ENCODE assay signal across 1 cellular context in the genomic region with DNA sequence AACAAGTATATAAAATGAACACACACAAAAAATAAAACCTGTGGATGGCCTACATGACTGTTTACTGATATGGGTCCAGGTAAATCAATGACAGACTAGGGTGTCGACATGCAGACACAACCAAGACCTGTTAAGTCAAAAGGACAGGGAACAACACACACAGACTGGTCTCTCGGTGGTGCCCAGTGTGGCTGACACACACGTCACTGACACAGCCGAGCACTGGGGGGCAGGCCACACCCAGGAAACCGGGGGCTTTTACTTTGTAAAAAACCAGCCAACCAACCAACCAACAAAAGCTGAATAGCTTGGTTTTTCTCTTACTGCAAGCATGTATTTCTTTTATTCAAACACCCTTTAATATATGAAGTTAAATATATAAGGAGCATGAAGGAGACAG.
TF ChIP-seq lines count a peak whose summit lies in the region.

No MANE protein-coding gene starts in this region.

TF ChIP-seq in IMR-90, 13 proteins besides CTCF, POLR2A, EP300 and RAD21:
- TF ChIP-seq MAZ (IDR thresholded peaks at IDR 0.05; ENCODE audit: borderline replicate concordance, low read depth, low read length) (no peak), RFX5 (IDR thresholded peaks at IDR 0.05; ENCODE audit: low read depth, low read length) (no peak), FOS (IDR thresholded peaks at IDR 0.05; ENCODE audit: low read depth, low read length) (no peak), SMC3 (IDR thresholded peaks at IDR 0.05; ENCODE audit: low read depth, low read length) (no peak), NFE2L2 (IDR thresholded peaks at IDR 0.05; ENCODE audit: low read depth, low read length) (no peak), MXI1 (IDR thresholded peaks at IDR 0.05; ENCODE audit: borderline replicate concordance, low read depth, low read length) (no peak), CHD1 (IDR thresholded peaks at IDR 0.05; ENCODE audit: low read depth, low read length) (no peak), CEBPB (IDR thresholded peaks at IDR 0.05; ENCODE audit: low read depth, low read length) (no peak), BHLHE40 (IDR thresholded peaks at IDR 0.05; ENCODE audit: low read depth, low read length) (no peak), MAFK (IDR thresholded peaks at IDR 0.05; ENCODE audit: low read depth, low read length) (no peak), RCOR1 (IDR thresholded peaks at IDR 0.05; ENCODE audit: insufficient replicate concordance, low read length) (no peak)
- TF ChIP-seq, protein P1, sequence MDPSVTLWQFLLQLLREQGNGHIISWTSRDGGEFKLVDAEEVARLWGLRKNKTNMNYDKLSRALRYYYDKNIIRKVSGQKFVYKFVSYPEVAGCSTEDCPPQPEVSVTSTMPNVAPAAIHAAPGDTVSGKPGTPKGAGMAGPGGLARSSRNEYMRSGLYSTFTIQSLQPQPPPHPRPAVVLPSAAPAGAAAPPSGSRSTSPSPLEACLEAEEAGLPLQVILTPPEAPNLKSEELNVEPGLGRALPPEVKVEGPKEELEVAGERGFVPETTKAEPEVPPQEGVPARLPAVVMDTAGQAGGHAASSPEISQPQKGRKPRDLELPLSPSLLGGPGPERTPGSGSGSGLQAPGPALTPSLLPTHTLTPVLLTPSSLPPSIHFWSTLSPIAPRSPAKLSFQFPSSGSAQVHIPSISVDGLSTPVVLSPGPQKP (IDR thresholded peaks at IDR 0.05; ENCODE audit: borderline replicate concordance, low read depth, low read length), result no peak
- TF ChIP-seq, protein P2, sequence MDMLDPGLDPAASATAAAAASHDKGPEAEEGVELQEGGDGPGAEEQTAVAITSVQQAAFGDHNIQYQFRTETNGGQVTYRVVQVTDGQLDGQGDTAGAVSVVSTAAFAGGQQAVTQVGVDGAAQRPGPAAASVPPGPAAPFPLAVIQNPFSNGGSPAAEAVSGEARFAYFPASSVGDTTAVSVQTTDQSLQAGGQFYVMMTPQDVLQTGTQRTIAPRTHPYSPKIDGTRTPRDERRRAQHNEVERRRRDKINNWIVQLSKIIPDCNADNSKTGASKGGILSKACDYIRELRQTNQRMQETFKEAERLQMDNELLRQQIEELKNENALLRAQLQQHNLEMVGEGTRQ (IDR thresholded peaks at IDR 0.05; ENCODE audit: low read depth, low read length), result no peak
